1 cellular context compared by ENCODE assay signal in the genomic region with DNA sequence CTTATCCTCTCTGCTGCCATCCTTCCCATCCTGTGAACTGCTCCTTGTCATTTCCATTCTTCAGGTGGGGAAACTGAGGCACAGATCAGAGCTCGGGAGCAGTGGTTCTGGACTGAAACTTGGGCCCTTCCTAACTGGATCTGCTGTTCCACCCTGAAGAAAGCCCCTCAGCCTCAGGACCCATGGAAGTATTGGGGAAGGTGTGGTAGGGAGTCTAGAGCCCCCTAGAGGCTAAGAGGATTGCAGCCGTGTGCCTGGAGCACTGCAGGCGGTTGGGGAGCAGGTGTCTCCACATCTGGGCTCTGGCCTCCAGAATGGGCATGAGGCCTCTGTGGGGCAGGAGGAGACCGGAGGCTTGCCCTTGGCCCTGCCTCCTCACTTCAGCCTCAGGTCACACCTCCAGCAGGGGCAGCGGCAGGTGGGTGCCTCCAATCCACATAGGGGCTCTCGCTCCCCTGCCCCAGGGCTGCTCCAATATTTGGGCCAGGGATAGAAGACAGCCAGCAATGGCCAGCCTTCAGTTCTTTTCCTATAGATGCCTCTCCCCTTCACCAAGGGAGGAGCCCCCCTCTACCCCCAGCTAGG.
TF ChIP-seq lines count a peak whose summit lies in the region.

No MANE protein-coding gene starts in this region.

TF ChIP-seq in A549, 52 proteins besides CTCF, POLR2A, EP300 and RAD21:
- TF ChIP-seq, protein P1, sequence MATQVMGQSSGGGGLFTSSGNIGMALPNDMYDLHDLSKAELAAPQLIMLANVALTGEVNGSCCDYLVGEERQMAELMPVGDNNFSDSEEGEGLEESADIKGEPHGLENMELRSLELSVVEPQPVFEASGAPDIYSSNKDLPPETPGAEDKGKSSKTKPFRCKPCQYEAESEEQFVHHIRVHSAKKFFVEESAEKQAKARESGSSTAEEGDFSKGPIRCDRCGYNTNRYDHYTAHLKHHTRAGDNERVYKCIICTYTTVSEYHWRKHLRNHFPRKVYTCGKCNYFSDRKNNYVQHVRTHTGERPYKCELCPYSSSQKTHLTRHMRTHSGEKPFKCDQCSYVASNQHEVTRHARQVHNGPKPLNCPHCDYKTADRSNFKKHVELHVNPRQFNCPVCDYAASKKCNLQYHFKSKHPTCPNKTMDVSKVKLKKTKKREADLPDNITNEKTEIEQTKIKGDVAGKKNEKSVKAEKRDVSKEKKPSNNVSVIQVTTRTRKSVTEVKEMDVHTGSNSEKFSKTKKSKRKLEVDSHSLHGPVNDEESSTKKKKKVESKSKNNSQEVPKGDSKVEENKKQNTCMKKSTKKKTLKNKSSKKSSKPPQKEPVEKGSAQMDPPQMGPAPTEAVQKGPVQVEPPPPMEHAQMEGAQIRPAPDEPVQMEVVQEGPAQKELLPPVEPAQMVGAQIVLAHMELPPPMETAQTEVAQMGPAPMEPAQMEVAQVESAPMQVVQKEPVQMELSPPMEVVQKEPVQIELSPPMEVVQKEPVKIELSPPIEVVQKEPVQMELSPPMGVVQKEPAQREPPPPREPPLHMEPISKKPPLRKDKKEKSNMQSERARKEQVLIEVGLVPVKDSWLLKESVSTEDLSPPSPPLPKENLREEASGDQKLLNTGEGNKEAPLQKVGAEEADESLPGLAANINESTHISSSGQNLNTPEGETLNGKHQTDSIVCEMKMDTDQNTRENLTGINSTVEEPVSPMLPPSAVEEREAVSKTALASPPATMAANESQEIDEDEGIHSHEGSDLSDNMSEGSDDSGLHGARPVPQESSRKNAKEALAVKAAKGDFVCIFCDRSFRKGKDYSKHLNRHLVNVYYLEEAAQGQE (IDR thresholded peaks at IDR 0.05) = no peak
- no peak for TF ChIP-seq CBX8 (IDR thresholded peaks at IDR 0.05)
- no peak for TF ChIP-seq MYC (IDR thresholded peaks at IDR 0.05; ENCODE audit: borderline replicate concordance, low read length)
- no peak for TF ChIP-seq HOXB13 (CRISPR knock-in tag; IDR thresholded peaks at IDR 0.05; ENCODE audit: low read depth)
- TF ChIP-seq, protein P2, sequence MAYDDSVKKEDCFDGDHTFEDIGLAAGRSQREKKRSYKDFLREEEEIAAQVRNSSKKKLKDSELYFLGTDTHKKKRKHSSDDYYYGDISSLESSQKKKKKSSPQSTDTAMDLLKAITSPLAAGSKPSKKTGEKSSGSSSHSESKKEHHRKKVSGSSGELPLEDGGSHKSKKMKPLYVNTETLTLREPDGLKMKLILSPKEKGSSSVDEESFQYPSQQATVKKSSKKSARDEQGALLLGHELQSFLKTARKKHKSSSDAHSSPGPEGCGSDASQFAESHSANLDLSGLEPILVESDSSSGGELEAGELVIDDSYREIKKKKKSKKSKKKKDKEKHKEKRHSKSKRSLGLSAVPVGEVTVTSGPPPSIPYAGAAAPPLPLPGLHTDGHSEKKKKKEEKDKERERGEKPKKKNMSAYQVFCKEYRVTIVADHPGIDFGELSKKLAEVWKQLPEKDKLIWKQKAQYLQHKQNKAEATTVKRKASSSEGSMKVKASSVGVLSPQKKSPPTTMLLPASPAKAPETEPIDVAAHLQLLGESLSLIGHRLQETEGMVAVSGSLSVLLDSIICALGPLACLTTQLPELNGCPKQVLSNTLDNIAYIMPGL (CRISPR knock-in tag; IDR thresholded peaks at IDR 0.05; ENCODE audit: borderline replicate concordance) = no peak
- no peak for TF ChIP-seq MAZ (IDR thresholded peaks at IDR 0.05; ENCODE audit: borderline replicate concordance, low read depth, low read length)
- no peak for TF ChIP-seq JUN (IDR thresholded peaks at IDR 0.05)
- TF ChIP-seq BHLHE40 (IDR thresholded peaks at IDR 0.05; ENCODE audit: low read depth, low read length) = no peak
- no peak for TF ChIP-seq HES2 (IDR thresholded peaks at IDR 0.05)
- TF ChIP-seq RARB (CRISPR knock-in tag; IDR thresholded peaks at IDR 0.05) = no peak
- TF ChIP-seq HDAC2 (IDR thresholded peaks at IDR 0.05) = no peak
- no peak for TF ChIP-seq CHD2 (IDR thresholded peaks at IDR 0.05; ENCODE audit: low read length, partially characterized antibody)
- no peak for TF ChIP-seq CHD4 (IDR thresholded peaks at IDR 0.05; ENCODE audit: borderline replicate concordance)
- no peak for TF ChIP-seq ZNF302 (CRISPR knock-in tag; IDR thresholded peaks at IDR 0.05)
